Comparison of ENCODE assay signal across 16 cellular contexts in the genomic region with DNA sequence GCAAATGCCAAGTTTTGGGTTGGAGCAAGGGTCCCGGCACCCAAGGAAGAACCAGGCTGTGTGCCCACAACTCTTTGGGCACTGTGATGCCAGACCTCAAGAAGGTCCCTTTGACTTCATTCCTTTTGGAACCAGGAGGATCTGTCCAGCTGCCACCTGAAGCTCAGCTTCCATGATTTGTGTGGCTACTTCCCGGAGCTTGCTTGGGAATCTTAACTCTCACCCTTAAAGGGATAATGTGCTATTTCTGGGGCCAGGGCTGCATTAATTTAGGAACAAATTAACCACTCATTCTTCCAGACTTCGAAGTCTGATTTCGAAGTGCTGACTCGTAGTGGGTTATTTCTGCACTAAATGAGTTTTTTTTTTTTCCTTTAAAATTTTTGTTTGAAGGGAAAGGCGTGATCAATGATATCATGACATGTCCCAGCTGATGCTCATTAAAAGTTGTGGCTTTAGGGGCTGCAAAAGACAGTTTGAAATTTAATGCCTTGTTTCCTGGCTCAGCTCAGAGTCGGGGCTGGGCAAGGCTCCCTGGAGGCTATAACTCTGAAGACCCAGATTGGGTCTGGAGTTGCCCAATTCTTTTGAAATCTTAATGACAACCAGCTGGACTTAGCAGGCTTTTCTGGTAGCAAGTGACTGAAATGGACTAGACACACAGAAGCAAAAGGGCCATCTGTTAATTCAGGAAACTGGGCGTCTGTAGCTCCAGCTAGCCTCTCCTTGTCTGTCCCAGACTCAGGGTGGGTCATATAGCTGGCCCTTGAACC. TPM values are rescaled to one million over a fixed set of nuclear protein-coding genes. Genes with fewer than 3 reads are reported as not detected.
DNase-seq lines count a peak whose midpoint lies in the region; ATAC-seq and TF ChIP-seq lines count a peak whose summit lies in the region.
"Had no signal": no experiment of that assay in that cellular context is flagged by ENCODE, and none has a peak within 500 bp of the region (broad histone marks: within the 10 kb centered on the region; RNA-seq: fewer than 3 reads in every experiment).

No MANE protein-coding gene starts in this region.

- DNase-seq in left ventricle myocardium superior, result no peak
- DNase-seq in left ventricle myocardium inferior, result no peak
- DNase-seq in MV-4-11 (lab: John Stamatoyannopoulos, UW), result peak; percentile 85
- DNase-seq in fibroblast of gingiva (ENCODE audit: low read depth), result peak; percentile 62
- DNase-seq in ureter (ENCODE audit: low spot score), result no peak
- DNase-seq in GOT3 (lab: John Stamatoyannopoulos, UW), result no peak
- no peak for DNase-seq in stimulated activated naive CD8-positive, alpha-beta T cell treated with anti-CD3 and anti-CD28 coated beads, Interleukin-15, amount 100 ng/mL, for 72 hours
- DNase-seq: activated CD4-positive, alpha-beta T cell treated with anti-CD3 and anti-CD28 coated beads for 4 hours; activated CD8-positive, alpha-beta memory T cell treated with anti-CD3 and anti-CD28 coated beads, Interleukin-2, amount 10 ng/mL, durations not matched to agents 7 days and 5 days; DND-41; NCI-H1694; NCI-H69; PC-3 had no signal

- ATAC-seq in left ventricle myocardium superior (peak; percentile 43), GM18511 (IDR thresholded peaks at IDR 0.05; ENCODE audit: unreplicated experiment) (no peak)
- no peak for ATAC-seq in stimulated activated naive CD8-positive, alpha-beta T cell treated with anti-CD3 and anti-CD28 coated beads, Interleukin-15, amount 100 ng/mL, for 72 hours
- ATAC-seq: activated CD8-positive, alpha-beta memory T cell treated with anti-CD3 and anti-CD28 coated beads, Interleukin-2, amount 10 ng/mL, durations not matched to agents 7 days and 5 days; PC-3 had no signal

- no peaks in the 10 kb centered on the region for H3K36me3 ChIP-seq in left ventricle myocardium inferior
- H3K36me3 ChIP-seq: adrenal gland, neutrophil had no signal

- no peak overlapping the region for H3K27ac Mint-ChIP-seq in stimulated activated naive CD8-positive, alpha-beta T cell treated with anti-CD3 and anti-CD28 coated beads, Interleukin-15, amount 100 ng/mL, for 72 hours
- H3K27ac Mint-ChIP-seq: activated CD8-positive, alpha-beta memory T cell treated with anti-CD3 and anti-CD28 coated beads, Interleukin-2, amount 10 ng/mL, durations not matched to agents 7 days and 5 days had no signal

- H3K27me3 Mint-ChIP-seq in stimulated activated naive CD8-positive, alpha-beta T cell treated with anti-CD3 and anti-CD28 coated beads, Interleukin-15, amount 100 ng/mL, for 72 hours, result peaks cover 42% of the 10 kb centered on the region

- H3K4me1 Mint-ChIP-seq in stimulated activated naive CD8-positive, alpha-beta T cell treated with anti-CD3 and anti-CD28 coated beads, Interleukin-15, amount 100 ng/mL, for 72 hours, result no peaks in the 10 kb centered on the region

- intact Hi-C loops in left ventricle myocardium superior (cut with micrococcal nuclease) (no loop called here), left ventricle myocardium inferior (cut with micrococcal nuclease) (no loop called here)

- H3K27me3 ChIP-seq in left ventricle myocardium inferior (ENCODE audit: low read depth), result peaks cover 40% of the 10 kb centered on the region

- no peak overlapping the region for H3K4me3 Mint-ChIP-seq in stimulated activated naive CD8-positive, alpha-beta T cell treated with anti-CD3 and anti-CD28 coated beads, Interleukin-15, amount 100 ng/mL, for 72 hours
- H3K4me3 Mint-ChIP-seq: activated CD8-positive, alpha-beta memory T cell treated with anti-CD3 and anti-CD28 coated beads, Interleukin-2, amount 10 ng/mL, durations not matched to agents 7 days and 5 days had no signal

- no peak overlapping the region for H3K27ac ChIP-seq in left ventricle myocardium inferior (replicated peaks)
- H3K27ac ChIP-seq: neutrophil had no signal

- peaks cover 37% of the 10 kb centered on the region for H3K4me1 ChIP-seq in left ventricle myocardium inferior
- H3K4me1 ChIP-seq: adrenal gland had no signal

- H3K9me3 ChIP-seq in left ventricle myocardium inferior (replicated peaks), result no peaks in the 10 kb centered on the region
- H3K9me3 ChIP-seq: adrenal gland, neutrophil had no signal

- H3K9me3 Mint-ChIP-seq in stimulated activated naive CD8-positive, alpha-beta T cell treated with anti-CD3 and anti-CD28 coated beads, Interleukin-15, amount 100 ng/mL, for 72 hours, result no peaks in the 10 kb centered on the region

- H3K4me3 ChIP-seq in left ventricle myocardium inferior, result no peak overlapping the region
- H3K4me3 ChIP-seq: adrenal gland had no signal

- no peak for TF ChIP-seq CTCF in left ventricle myocardium inferior (IDR thresholded peaks at IDR 0.05; ENCODE audit: borderline replicate concordance)

RNA-seq across cellular contexts. Expression of a gene that starts 23.9 kb away (rescaled TPM):
- total RNA-seq in left ventricle myocardium superior, result 6.8 TPM
- 4.3 TPM for total RNA-seq in left ventricle myocardium inferior
- total RNA-seq in ureter, result 0.60 TPM
- total RNA-seq: activated CD8-positive, alpha-beta memory T cell treated with anti-CD3 and anti-CD28 coated beads, Interleukin-2, amount 10 ng/mL, durations not matched to agents 7 days and 5 days had no signal

Comparison
In these comparisons a context has a peak if more than half of its experiments do, and no peak if none do; other contexts are left out.
1. DNase-seq: peak in MV-4-11 (single experiment) and fibroblast of gingiva (single experiment); none in left ventricle myocardium superior (single experiment), left ventricle myocardium inferior (single experiment), ureter (single experiment), GOT3 (single experiment) and stimulated activated naive CD8-positive, alpha-beta T cell treated with anti-CD3 and anti-CD28 coated beads, Interleukin-15, amount 100 ng/mL, for 72 hours (0 of 2).